18 cellular contexts compared by ENCODE assay signal in the genomic region with DNA sequence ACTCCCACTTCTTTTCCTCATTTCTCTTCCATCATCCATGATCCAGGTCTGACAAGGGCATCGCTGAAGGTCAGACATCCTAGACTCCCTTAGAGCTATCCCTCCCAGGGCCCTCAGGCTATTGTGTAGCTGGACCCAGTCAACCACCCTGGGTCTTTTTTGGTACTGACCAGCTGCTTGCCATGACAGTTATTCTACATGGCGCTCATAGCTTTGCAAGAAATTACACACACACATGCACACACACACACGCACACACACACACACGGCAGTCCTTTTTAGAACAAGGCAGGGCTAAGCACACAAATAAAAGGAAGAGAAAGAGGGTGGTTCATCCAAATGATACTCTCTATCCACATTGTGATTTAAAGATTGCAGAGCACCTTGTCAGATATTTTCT. TPM values are rescaled to one million over a fixed set of nuclear protein-coding genes. Genes with fewer than 3 reads are reported as not detected.
DNase-seq lines count a peak whose midpoint lies in the region; ATAC-seq and TF ChIP-seq lines count a peak whose summit lies in the region.
"Had no signal": no experiment of that assay in that cellular context is flagged by ENCODE, and none has a peak within 500 bp of the region (broad histone marks: within the 10 kb centered on the region; RNA-seq: fewer than 3 reads in every experiment).

No MANE protein-coding gene starts in this region.

- peak; percentile 46 for ATAC-seq in aorta (ENCODE audit: low FRiP score)
- no peak for ATAC-seq in left lung
- ATAC-seq in GM21723 (IDR thresholded peaks at IDR 0.05; ENCODE audit: unreplicated experiment), result no peak
- ATAC-seq: A549, Panc1 had no signal

- H3K36me3 ChIP-seq in mammary epithelial cell (ENCODE audit: insufficient read depth, low read length) (no peaks in the 10 kb centered on the region), neural progenitor cell (no peaks in the 10 kb centered on the region), aorta (ENCODE audit: control insufficient read depth in 1 of 2, insufficient read depth in 2 of 2, low read length in 1 of 2) (no peaks in the 10 kb centered on the region), left lung (no peaks in the 10 kb centered on the region)

- DNase-seq in MCF 10A (ENCODE audit: unreplicated experiment) (no peak), mammary epithelial cell (no peak), amniotic epithelial cell (ENCODE audit: low read depth) (peak; percentile 11), neural progenitor cell (ENCODE audit: low spot score) (no peak), aorta (no peak), left lung (no peak), CD14-positive monocyte (ENCODE audit: low spot score) (no peak)
- DNase-seq: COR-L47, H9, NCI-H1436 treated with DMSO at 0.1 percent for 48 hours, NCI-H2081 treated with DMSO at 0.1 percent for 48 hours, NCI-H510A, NCI-H82 had no signal

- H3K4me1 Mint-ChIP-seq in MCF 10A (ENCODE audit: insufficient read depth, unreplicated experiment) (peaks cover 7% of the 10 kb centered on the region), neural progenitor cell (peaks cover 26% of the 10 kb centered on the region), CD14-positive monocyte (peaks cover 31% of the 10 kb centered on the region)

- CTCF ChIA-PET in MCF 10A (lab: Yijun Ruan, JAX), result interaction anchor here (0.6 to 2.2 kb wide), 6 partner anchors 14 to 46 kb away, joined by 3 to 9 read pairs (median 3); no protein-coding TSS in a partner anchor
- CTCF ChIA-PET in mammary epithelial cell (lab: Charles Lee; ENCODE audit: low non-redundant PET), result no interaction called here

- in situ Hi-C loops in mammary epithelial cell (cut with MboI; ENCODE audit: low sequenced_read_pairs in 2 of 2), result no loop called here

- no peaks in the 10 kb centered on the region for H3K27me3 Mint-ChIP-seq in MCF 10A (ENCODE audit: insufficient read depth, unreplicated experiment)
- peaks cover 2% of the 10 kb centered on the region for H3K27me3 Mint-ChIP-seq in neural progenitor cell (ENCODE audit: insufficient read depth, low read depth)
- H3K27me3 Mint-ChIP-seq in CD14-positive monocyte (ENCODE audit: low read depth in 3 of 3), result peaks cover 0 to 3% (median 2%) of the 10 kb centered on the region in 3 donors

- H3K4me3 ChIP-seq in mammary epithelial cell (replicated peaks in 1 of 3; ENCODE audit: insufficient read depth in 1 of 3, low read depth in 2 of 3, low read length in 3 of 3) (no peak overlapping the region), neural progenitor cell (no peak overlapping the region), aorta (ENCODE audit: low read length in 2 of 2) (no peak overlapping the region), left lung (no peak overlapping the region)
- H3K4me3 ChIP-seq: A549, SK-N-MC had no signal

- H3F3A ChIP-seq in neural progenitor cell (ENCODE audit: low read depth), result peaks cover 9% of the 10 kb centered on the region

- H3K4me2 ChIP-seq in mammary epithelial cell (ENCODE audit: insufficient read depth, low read depth, low read length), result no peak overlapping the region
- peak overlapping the region; percentile 24 for H3K4me2 ChIP-seq in neural progenitor cell
- H3K4me2 ChIP-seq: A549 had no signal

- POLR2A ChIA-PET in MCF 10A (lab: Yijun Ruan, JAX), result interaction anchor here (0.7 to 2.6 kb wide), 4 partner anchors 9 to 96 kb away, joined by 3 to 12 read pairs (median 4); no protein-coding TSS in a partner anchor

- H3K79me2 ChIP-seq in mammary epithelial cell (ENCODE audit: insufficient read depth, low read length) (no peaks in the 10 kb centered on the region), neural progenitor cell (ENCODE audit: low read depth) (no peaks in the 10 kb centered on the region)

- peaks cover 14% of the 10 kb centered on the region for H3K4me1 ChIP-seq in mammary epithelial cell (ENCODE audit: insufficient read depth, low read length)
- H3K4me1 ChIP-seq in neural progenitor cell, result peaks cover 12% of the 10 kb centered on the region
- no peaks in the 10 kb centered on the region for H3K4me1 ChIP-seq in aorta (ENCODE audit: control insufficient read depth in 1 of 2, insufficient read depth in 2 of 2, low read length in 2 of 2)
- no peaks in the 10 kb centered on the region for H3K4me1 ChIP-seq in left lung
- H3K4me1 ChIP-seq: A549 had no signal

- H3K9ac ChIP-seq in mammary epithelial cell (ENCODE audit: insufficient read depth, low read length) (no peak overlapping the region), neural progenitor cell (no peak overlapping the region)

- H4K20me1 ChIP-seq in mammary epithelial cell (ENCODE audit: insufficient read depth, low read length) (no peaks in the 10 kb centered on the region), neural progenitor cell (ENCODE audit: low read depth) (no peaks in the 10 kb centered on the region)

- H3K27me3 ChIP-seq in mammary epithelial cell (ENCODE audit: insufficient read depth, low read length) (no peaks in the 10 kb centered on the region), neural progenitor cell (no peaks in the 10 kb centered on the region), aorta (ENCODE audit: control insufficient read depth in 1 of 2, insufficient read depth in 2 of 2, low read length in 1 of 2) (no peaks in the 10 kb centered on the region), left lung (no peaks in the 10 kb centered on the region)

- H3K27ac ChIP-seq in mammary epithelial cell (ENCODE audit: insufficient read depth, low read depth, low read length) (no peak overlapping the region), neural progenitor cell (no peak overlapping the region), aorta (ENCODE audit: low read depth in 1 of 2, low read length in 2 of 2) (no peak overlapping the region), left lung (no peak overlapping the region)
- H3K27ac ChIP-seq: A549 had no signal

- BruUV-seq in MCF 10A (replicated peaks; lab: Mats Ljungman, UMichigan), result no TSS peak
- BruUV-seq in mammary epithelial cell (replicated peaks; lab: Mats Ljungman, UMichigan), result no TSS peak

- H3K9me3 ChIP-seq in mammary epithelial cell (replicated peaks; ENCODE audit: insufficient read depth, low read length) (no peaks in the 10 kb centered on the region), neural progenitor cell (ENCODE audit: low read depth) (no peaks in the 10 kb centered on the region), aorta (ENCODE audit: control insufficient read depth, low read length) (no peaks in the 10 kb centered on the region), left lung (no peaks in the 10 kb centered on the region)
- H3K9me3 ChIP-seq: A549 had no signal

- H2AFZ ChIP-seq in mammary epithelial cell (ENCODE audit: low read depth, low read length) (no peak overlapping the region), neural progenitor cell (replicated peaks) (no peak overlapping the region)

- H3K27ac Mint-ChIP-seq in MCF 10A (ENCODE audit: low read depth, unreplicated experiment) (peak overlapping the region; percentile 54), neural progenitor cell (no peak overlapping the region), CD14-positive monocyte (no peak overlapping the region)

- TF ChIP-seq CTCF in MCF 10A (IDR thresholded peaks at IDR 0.05; ENCODE audit: unreplicated experiment), result no peak
- no peak for TF ChIP-seq CTCF in mammary epithelial cell (conservative IDR thresholded peaks at IDR 0.05 in 1 of 2, IDR thresholded peaks at IDR 0.05 in 1 of 2; ENCODE audit: extremely low read depth in 1 of 2, insufficient read depth in 1 of 2, low read depth in 1 of 2, low read length in 2 of 2)
- no peak for TF ChIP-seq CTCF in neural progenitor cell (IDR thresholded peaks at IDR 0.05)
- no peak for TF ChIP-seq CTCF in left lung (IDR thresholded peaks at IDR 0.05)
- no peak for TF ChIP-seq CTCF in CD14-positive monocyte (IDR thresholded peaks at IDR 0.05)

- H3K4me3 Mint-ChIP-seq in MCF 10A (ENCODE audit: unreplicated experiment) (no peak overlapping the region), neural progenitor cell (peak overlapping the region; percentile 12), CD14-positive monocyte (no peak overlapping the region)
- H3K4me3 Mint-ChIP-seq: H9 had no signal

- dilution Hi-C loops in mammary epithelial cell (cut with HindIII; ENCODE audit: low sequenced_read_pairs), result no loop called here

- H3K9me3 Mint-ChIP-seq in MCF 10A (ENCODE audit: unreplicated experiment), result no peaks in the 10 kb centered on the region
- no peaks in the 10 kb centered on the region for H3K9me3 Mint-ChIP-seq in neural progenitor cell
- peaks cover 0 to 1% (median 0%) of the 10 kb centered on the region in 7 donors for H3K9me3 Mint-ChIP-seq in CD14-positive monocyte
- H3K9me3 Mint-ChIP-seq: H9 had no signal

- intact Hi-C loops in MCF 10A (cut with micrococcal nuclease), result no loop called here
- intact Hi-C loops in mammary epithelial cell (cut with micrococcal nuclease), result no loop called here
- intact Hi-C loops in aorta (cut with DNase I), result no loop called here
- intact Hi-C loops in left lung (cut with DNase I), result no loop called here
- intact Hi-C loops in CD14-positive monocyte (cut with micrococcal nuclease), result no loop called here

- no peaks in the 10 kb centered on the region for H3K36me3 Mint-ChIP-seq in MCF 10A (ENCODE audit: insufficient read depth, unreplicated experiment)
- H3K36me3 Mint-ChIP-seq in neural progenitor cell, result no peaks in the 10 kb centered on the region
- no peaks in the 10 kb centered on the region for H3K36me3 Mint-ChIP-seq in CD14-positive monocyte

- WGBS in mammary epithelial cell (ENCODE audit: low coverage, missing lambda C conversion rate), result 80% methylated on average over 4 of the region's 4 CpGs
- WGBS in aorta, 2 donors, result 72 to 89% methylated on average over 4 of the region's 4 CpGs

RNA-seq across cellular contexts. Expression of gene SIAH3, which starts 18.3 kb away (rescaled TPM):
- not detected in 2 replicates for total RNA-seq in MCF 10A (2022)
- under 1 TPM in 1 of 2 donors, not detected in 1; under 0.01 TPM for total RNA-seq in mammary epithelial cell
- polyA plus RNA-seq in mammary epithelial cell, result not detected
- polyA minus RNA-seq in mammary epithelial cell, result not detected
- total RNA-seq in neural progenitor cell (ENCODE audit: low replicate concordance), result not detected in 2 replicates
- total RNA-seq in aorta, result under 1 TPM in 1 of 2 donors, not detected in 1; 0.09 TPM
- polyA plus RNA-seq in aorta, result under 1 TPM in 1 of 2 donors, not detected in 1; 0.13 TPM
- total RNA-seq in left lung, result under 1 TPM in 1 of 2 donors, not detected in 1; 0.10 TPM
- not detected for polyA plus RNA-seq in CD14-positive monocyte
- total RNA-seq: H9, IMR-90 had no signal
- polyA plus RNA-seq: A549 had no signal
